ENCODE assay signal across 8 cellular contexts in the genomic region with DNA sequence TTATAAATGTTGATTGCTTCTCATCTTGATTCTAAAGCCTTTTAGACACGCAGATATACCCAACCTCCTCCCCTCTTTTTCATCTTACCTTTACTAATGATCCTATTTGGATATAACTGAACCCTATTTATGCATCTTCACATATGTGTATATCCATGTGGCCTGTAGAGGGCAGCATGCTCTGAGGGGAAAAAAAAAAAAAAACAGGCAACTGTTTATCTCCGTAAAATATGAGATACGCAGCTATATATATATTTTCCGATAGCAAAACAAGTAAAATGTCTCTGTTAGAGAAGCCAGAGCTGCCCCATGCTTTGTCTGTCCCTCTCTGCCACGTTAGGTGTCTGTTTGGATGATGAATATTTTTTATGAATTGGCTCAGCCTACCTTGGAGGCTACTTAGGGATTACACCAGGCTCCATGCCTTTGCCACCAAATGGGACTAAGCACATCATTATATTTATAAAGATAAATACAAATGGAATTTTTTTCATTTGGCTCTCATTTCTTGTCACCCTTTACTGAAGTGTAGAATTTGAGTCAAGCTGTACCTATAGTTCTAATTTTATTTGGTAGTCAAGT.
DNase-seq lines count a peak whose midpoint lies in the region; ATAC-seq and TF ChIP-seq lines count a peak whose summit lies in the region.

No MANE protein-coding gene starts in this region.

- H3K27ac Mint-ChIP-seq in brain (peak overlapping the region in 2 of 5 experiments; percentile 13 to 48), immature natural killer cell (no peak overlapping the region)

- no peaks in the 10 kb centered on the region for H3K36me3 ChIP-seq in tibial nerve

- in situ Hi-C loops in GM13976 (cut with MboI; ENCODE audit: low sequenced_read_pairs, unreplicated experiment): loop anchor here (25.0 kb wide), 1 partner anchor 548 kb away; no protein-coding TSS in a partner anchor

- H3K9me3 Mint-ChIP-seq in brain (peaks cover 0 to 4% (median 0%) of the 10 kb centered on the region in 5 experiments), immature natural killer cell (peaks cover 0 to 2% (median 0%) of the 10 kb centered on the region in 6 donors)

- no peak for DNase-seq in AG04449 (ENCODE audit: low read depth, low spot score)
- no peak for DNase-seq in GM13976 (ENCODE audit: low spot score)
- DNase-seq in NCI-H446 treated with DMSO at 0.1 percent for 48 hours (lab: John Stamatoyannopoulos, UW): peak; percentile 16
- DNase-seq in kidney tubule cell (ENCODE audit: low spot score): peak; percentile 50
- DNase-seq in tibial nerve (ENCODE audit: low spot score in 2 of 2): peak in 1 of 2 donors; percentile 27
- DNase-seq in immature natural killer cell: no peak

- H3K27ac ChIP-seq in tibial nerve: no peak overlapping the region

- peak; percentile 60 for ATAC-seq in HG03045 (IDR thresholded peaks at IDR 0.05; ENCODE audit: unreplicated experiment)

- H3K4me1 ChIP-seq in tibial nerve: peaks cover 0 to 2% (median 0%) of the 10 kb centered on the region in 4 donors

- H3K4me1 Mint-ChIP-seq in brain: peaks cover 22% of the 10 kb centered on the region
- peaks cover 0 to 4% of the 10 kb centered on the region in 2 donors for H3K4me1 Mint-ChIP-seq in immature natural killer cell

- no peak for TF ChIP-seq EP300 in tibial nerve (IDR thresholded peaks at IDR 0.05)

- H3K4me3 Mint-ChIP-seq in brain (peak overlapping the region in 3 of 5 experiments; percentile 50 to 67 (median 59)), immature natural killer cell (no peak overlapping the region)

- TF ChIP-seq POLR2A in tibial nerve (IDR thresholded peaks at IDR 0.05): no peak

- TF ChIP-seq CTCF in AG04449 (IDR thresholded peaks at IDR 0.05; ENCODE audit: insufficient read depth, low read length, missing control alignments) (peak; percentile 40), GM13976 (IDR thresholded peaks at IDR 0.05; ENCODE audit: borderline replicate concordance, control extremely low read depth, extremely low read depth, insufficient read depth, missing control alignments) (peak; percentile 42), brain (conservative IDR thresholded peaks at IDR 0.05) (peak; percentile 78 to 91), tibial nerve (IDR thresholded peaks at IDR 0.05) (peak; percentile 53 to 75 (median 68))

- H3K27me3 ChIP-seq in tibial nerve: no peaks in the 10 kb centered on the region

- POLR2A ChIA-PET in AG04449 (lab: Yijun Ruan, JAX): interaction anchor here (0.6 kb wide), 1 partner anchor 55 kb away, joined by 3 read pairs; no protein-coding TSS in a partner anchor

- peaks cover 11% of the 10 kb centered on the region for H3K36me3 Mint-ChIP-seq in brain
- H3K36me3 Mint-ChIP-seq in immature natural killer cell: no peaks in the 10 kb centered on the region

- WGBS in tibial nerve, 2 donors: 4 to 6% methylated on average over 5 of the region's 5 CpGs

- CTCF ChIA-PET in AG04449 (lab: Yijun Ruan, JAX): interaction anchor here (0.5 to 2.7 kb wide), 35 partner anchors 8 to 766 kb away, joined by 3 to 15 read pairs (median 4); no protein-coding TSS in a partner anchor

- no peaks in the 10 kb centered on the region for H3K9me3 ChIP-seq in tibial nerve

- H3K4me3 ChIP-seq in AG04449 (ENCODE audit: low read depth, low read length) (no peak overlapping the region; the same call in 1 of the 2 replicates), tibial nerve (peak overlapping the region in 2 of 4 donors; percentile 17 to 38)

- H3K27me3 Mint-ChIP-seq in brain (no peaks in the 10 kb centered on the region), immature natural killer cell (ENCODE audit: low read depth in 3 of 3) (peaks cover 0 to 4% (median 2%) of the 10 kb centered on the region in 3 donors)

Comparison
In these comparisons a context has a peak if more than half of its experiments do, and no peak if none do; other contexts are left out.
1. DNase-seq: peak in NCI-H446 treated with DMSO at 0.1 percent for 48 hours (single experiment) and kidney tubule cell (single experiment); none in AG04449 (single experiment), GM13976 (single experiment) and immature natural killer cell (0 of 3).
2. H3K4me3 Mint-ChIP-seq: peak in brain (3 of 5); none in immature natural killer cell (0 of 5).
3. Peak in every context shown above with its lines, with median percentiles within 50 percentile points of each other: CTCF ChIP-seq.